ENCODE assay signal across 10 cellular contexts in genomic region chr3:36918050-36918449, GRCh38. TPM values are rescaled to one million over a fixed set of nuclear protein-coding genes. Genes with fewer than 3 reads are reported as not detected.
DNase-seq lines count a peak whose midpoint lies in the region; ATAC-seq and TF ChIP-seq lines count a peak whose summit lies in the region.
"Had no signal": no experiment of that assay in that cellular context is flagged by ENCODE, and none has a peak within 500 bp of the region (broad histone marks: within the 10 kb centered on the region; RNA-seq: fewer than 3 reads in every experiment).

No MANE protein-coding gene starts in this region.

- no peak overlapping the region for H3K4me3 Mint-ChIP-seq in CD4-positive, alpha-beta T cell
- no peak overlapping the region for H3K4me3 Mint-ChIP-seq in HFFc6

- CTCF ChIA-PET in CD4-positive, alpha-beta T cell (lab: Charles Lee): no interaction called here

- no peaks in the 10 kb centered on the region for H3K9me2 ChIP-seq in SU-DHL-6 (replicated peaks; ENCODE audit: insufficient read depth, low read length)

- ATAC-seq in CD4-positive, alpha-beta T cell (ENCODE audit: poor library complexity): no peak
- ATAC-seq in GM19395 (IDR thresholded peaks at IDR 0.05; ENCODE audit: unreplicated experiment): peak; percentile 95
- ATAC-seq in HG03097 (IDR thresholded peaks at IDR 0.05; ENCODE audit: low FRiP score, unreplicated experiment): peak; percentile 62
- no peak for ATAC-seq in left lobe of liver

- peaks cover 9% of the 10 kb centered on the region for H3K9me3 ChIP-seq in CD4-positive, alpha-beta T cell (ENCODE audit: control insufficient read depth, low read length)
- H3K9me3 ChIP-seq in SU-DHL-6 (ENCODE audit: insufficient read depth, low read length): peaks cover 15% of the 10 kb centered on the region; the same call in 1 of the 2 replicates

- peaks cover 11% of the 10 kb centered on the region for H3K36me3 Mint-ChIP-seq in CD4-positive, alpha-beta T cell (ENCODE audit: low read depth)
- H3K36me3 Mint-ChIP-seq in HFFc6 (ENCODE audit: low read depth): peaks cover 10% of the 10 kb centered on the region

- H3K4me3 ChIP-seq in SU-DHL-6 (ENCODE audit: insufficient read depth, low read length, poor library complexity, severe bottlenecking): peak overlapping the region; percentile 2

- peaks cover 39% of the 10 kb centered on the region for H3K4me1 Mint-ChIP-seq in CD4-positive, alpha-beta T cell (ENCODE audit: low read depth)
- H3K4me1 Mint-ChIP-seq in HFFc6 (ENCODE audit: low read depth): peaks cover 5% of the 10 kb centered on the region; the same call in 1 of the 2 replicates

- DNase-seq in CD4-positive, alpha-beta T cell: no peak
- DNase-seq in left lobe of liver (ENCODE audit: low spot score) (no peak), NCI-H1105 (lab: John Stamatoyannopoulos, UW) (no peak), Ammon's horn (ENCODE audit: low spot score) (no peak), HFFc6 (no peak)
- DNase-seq: cortex of kidney had no signal

- peaks cover 6% of the 10 kb centered on the region; the same call in 1 of the 2 replicates for H3F3A ChIP-seq in SU-DHL-6 (ENCODE audit: insufficient read depth)

- H4K20me1 ChIP-seq in SU-DHL-6 (ENCODE audit: low read depth, low read length): no peaks in the 10 kb centered on the region

- H3K27ac Mint-ChIP-seq in CD4-positive, alpha-beta T cell: peak overlapping the region; percentile 8
- H3K27ac Mint-ChIP-seq in HFFc6: no peak overlapping the region

- no peak for TF ChIP-seq CTCF in CD4-positive, alpha-beta T cell (IDR thresholded peaks at IDR 0.05)
- no peak for TF ChIP-seq CTCF in SU-DHL-6 (IDR thresholded peaks at IDR 0.05; ENCODE audit: insufficient read depth, low read length, poor library complexity, severe bottlenecking)
- no peak for TF ChIP-seq CTCF in HFFc6 (IDR thresholded peaks at IDR 0.05)

- H3K9me3 Mint-ChIP-seq in CD4-positive, alpha-beta T cell: peaks cover 7% of the 10 kb centered on the region
- peaks cover 11% of the 10 kb centered on the region for H3K9me3 Mint-ChIP-seq in HFFc6

- H3K4me2 ChIP-seq in SU-DHL-6 (ENCODE audit: low read depth, low read length, poor library complexity, severe bottlenecking): peak overlapping the region; percentile 60

- no peak overlapping the region for H3K27ac ChIP-seq in CD4-positive, alpha-beta T cell (ENCODE audit: low read depth, low read length)
- H3K27ac ChIP-seq in SU-DHL-6 (ENCODE audit: low read depth, low read length): peak overlapping the region; percentile 30
- H3K27ac ChIP-seq: VCaP had no signal

- no peaks in the 10 kb centered on the region for H3K27me3 ChIP-seq in CD4-positive, alpha-beta T cell (ENCODE audit: control insufficient read depth, insufficient read depth, low read length)
- no peaks in the 10 kb centered on the region for H3K27me3 ChIP-seq in SU-DHL-6 (ENCODE audit: low read length)

- POLR2A ChIA-PET in CD4-positive, alpha-beta T cell (lab: Charles Lee): interaction anchor here (1.0 to 1.3 kb wide), 3 partner anchors 10 to 42 kb away, joined by 3 to 7 read pairs (median 5); partner anchors contain the start of gene TRANK1

- no peaks in the 10 kb centered on the region for H3K79me2 ChIP-seq in SU-DHL-6 (ENCODE audit: insufficient read depth, low read length)

- H2AFZ ChIP-seq in SU-DHL-6 (ENCODE audit: low read depth, low read length, severe bottlenecking): no peak overlapping the region

- intact Hi-C loops in CD4-positive, alpha-beta T cell (cut with DNase I, micrococcal nuclease): no loop called here

- H3K36me3 ChIP-seq in SU-DHL-6 (ENCODE audit: low read length): no peaks in the 10 kb centered on the region; the same call in 1 of the 2 replicates

- no peak overlapping the region for H3K9ac ChIP-seq in SU-DHL-6 (ENCODE audit: low read length)

- no peaks in the 10 kb centered on the region for H3K27me3 Mint-ChIP-seq in CD4-positive, alpha-beta T cell
- H3K27me3 Mint-ChIP-seq in HFFc6 (ENCODE audit: insufficient read depth): peaks cover 10% of the 10 kb centered on the region

RNA-seq across cellular contexts. Expression of gene TRANK1, which starts 26.8 kb away (rescaled TPM):
- 10 to 100 TPM; 39.2 to 44.8 TPM for total RNA-seq in CD4-positive, alpha-beta T cell
- 27.1 TPM for total RNA-seq in left lobe of liver
- total RNA-seq in HFFc6 (2021; fragmentation: NEBNext Ultra II Directional; extraction: Animal tissue kit (Norgen Biotek cat#: 25700)): 1 to 10 TPM in 5 of 6 experiments, under 1 TPM in 1; 1.00 to 3.0 (median 1.4) TPM

Comparison
In these comparisons a context has a peak if more than half of its experiments do, and no peak if none do; other contexts are left out.
1. ATAC-seq: peak in GM19395 (single experiment) and HG03097 (single experiment); none in CD4-positive, alpha-beta T cell (single experiment) and left lobe of liver (single experiment).